1 cellular context compared by ENCODE assay signal in genomic region chr11:31817054-31817620, GRCh38.
TF ChIP-seq lines count a peak whose summit lies in the region.

No MANE protein-coding gene starts in this region.

TF ChIP-seq in HepG2, 621 proteins besides CTCF, POLR2A, EP300 and RAD21 (continued from another document):
- TF ChIP-seq MTF2 (CRISPR knock-in tag; IDR thresholded peaks at IDR 0.05; ENCODE audit: borderline replicate concordance), result peak; percentile 17; the same call in 1 of the 2 replicates
- TF ChIP-seq TEAD2 (CRISPR knock-in tag; IDR thresholded peaks at IDR 0.05), result no peak
TF ChIP-seq in HepG2: peak in this region for 3.
